Comparison of ENCODE assay signal across 17 cellular contexts in the genomic region with DNA sequence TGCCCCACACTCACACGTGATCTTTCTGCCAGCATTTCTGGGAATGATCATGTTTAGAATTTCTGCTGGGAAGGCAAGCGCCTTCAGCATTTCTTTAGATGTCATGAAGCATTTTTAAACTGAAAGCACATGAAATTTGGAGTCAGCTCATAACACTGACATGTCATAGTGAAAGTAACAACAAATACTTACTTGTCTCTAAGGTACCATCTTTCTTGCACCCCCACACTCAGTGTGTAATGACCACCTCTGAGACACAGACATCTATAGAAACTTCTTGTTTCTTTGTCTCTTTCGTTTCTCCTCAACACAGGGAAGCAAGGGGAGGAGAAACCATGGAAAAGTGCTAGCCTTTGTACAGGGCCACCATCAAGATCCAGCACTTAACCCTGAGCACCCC.
A peak's percentile ranks its signal among the peaks of the same experiment; 100 is the strongest.
DNase-seq lines count a peak whose midpoint lies in the region; ATAC-seq and TF ChIP-seq lines count a peak whose summit lies in the region.
"Had no signal": no experiment of that assay in that cellular context is flagged by ENCODE, and none has a peak within 500 bp of the region (broad histone marks: within the 10 kb centered on the region; RNA-seq: fewer than 3 reads in every experiment).

No MANE protein-coding gene starts in this region.

- H3K36me3 ChIP-seq in heart left ventricle = no peaks in the 10 kb centered on the region
- H3K36me3 ChIP-seq in CD8-positive, alpha-beta memory T cell (ENCODE audit: insufficient read depth, low read length) = no peaks in the 10 kb centered on the region

- peaks cover 0 to 8% (median 0%) of the 10 kb centered on the region in 12 donors for H3K4me1 ChIP-seq in heart left ventricle
- no peaks in the 10 kb centered on the region for H3K4me1 ChIP-seq in CD8-positive, alpha-beta memory T cell (ENCODE audit: insufficient read depth, low read length)

- POLR2A ChIA-PET in CD8-positive, alpha-beta memory T cell (lab: Charles Lee) = no interaction called here

- H3K9me3 ChIP-seq in heart left ventricle = no peaks in the 10 kb centered on the region
- no peaks in the 10 kb centered on the region for H3K9me3 ChIP-seq in CD8-positive, alpha-beta memory T cell (ENCODE audit: low read length)

- no peak overlapping the region for H3K4me3 ChIP-seq in heart left ventricle
- no peak overlapping the region for H3K4me3 ChIP-seq in CD8-positive, alpha-beta memory T cell (ENCODE audit: low read length)

- TF ChIP-seq POLR2A in heart left ventricle (IDR thresholded peaks at IDR 0.05) = no peak

- DNase-seq in activated naive CD4-positive, alpha-beta T cell treated with anti-CD3 and anti-CD28 coated beads, Interleukin-2, amount 50 U/mL, for 72 hours (ENCODE audit: low spot score in 2 of 2) = no peak
- no peak for DNase-seq in activated naive CD4-positive, alpha-beta T cell treated with anti-CD3 and anti-CD28 coated beads, Interleukin-2, amount 10 ng/mL, durations not matched to agents 7 days and 5 days
- DNase-seq in GM20000 (ENCODE audit: low spot score) (peak; percentile 62), superior temporal gyrus (ENCODE audit: extremely low spot score) (no peak), heart left ventricle (no peak)
- DNase-seq in stimulated activated naive CD8-positive, alpha-beta T cell treated with anti-CD3 and anti-CD28 coated beads, Interleukin-15, Interleukin-2, amounts not matched to agents 100 U/mL and 50 U/mL, for 24 hours = no peak
- DNase-seq in CD8-positive, alpha-beta memory T cell = no peak
- DNase-seq: CD4-positive, alpha-beta memory T cell; endodermal cell; hippocampal formation; kidney glomerular epithelial cell; NCI-H1930; NCI-H526 treated with DMSO at 0.1 percent for 48 hours; PC-3 had no signal

- H3K36me3 Mint-ChIP-seq in activated naive CD4-positive, alpha-beta T cell treated with anti-CD3 and anti-CD28 coated beads, Interleukin-2, amount 50 U/mL, for 72 hours = no peaks in the 10 kb centered on the region
- no peaks in the 10 kb centered on the region for H3K36me3 Mint-ChIP-seq in activated naive CD4-positive, alpha-beta T cell treated with anti-CD3 and anti-CD28 coated beads, Interleukin-2, amount 10 ng/mL, durations not matched to agents 7 days and 5 days
- no peaks in the 10 kb centered on the region for H3K36me3 Mint-ChIP-seq in CD8-positive, alpha-beta memory T cell
- H3K36me3 Mint-ChIP-seq: CD4-positive, alpha-beta memory T cell; IgD-negative memory B cell; mesothelial cell of epicardium had no signal

- ATAC-seq in activated naive CD4-positive, alpha-beta T cell treated with anti-CD3 and anti-CD28 coated beads, Interleukin-2, amount 50 U/mL, for 72 hours = peak; percentile 53 to 99
- ATAC-seq in HG03175 (IDR thresholded peaks at IDR 0.05; ENCODE audit: unreplicated experiment) (peak; percentile 86), heart left ventricle (no peak)
- peak; percentile 65 for ATAC-seq in stimulated activated naive CD8-positive, alpha-beta T cell treated with anti-CD3 and anti-CD28 coated beads, Interleukin-15, Interleukin-2, amounts not matched to agents 100 U/mL and 50 U/mL, for 24 hours
- ATAC-seq: PC-3 had no signal

- CTCF ChIA-PET in activated naive CD4-positive, alpha-beta T cell treated with anti-CD3 and anti-CD28 coated beads, Interleukin-2, amount 10 ng/mL, durations not matched to agents 7 days and 5 days (lab: Charles Lee) = no interaction called here
- CTCF ChIA-PET in CD8-positive, alpha-beta memory T cell (lab: Charles Lee) = no interaction called here

- WGBS in heart left ventricle, 4 donors = 89 to 95% (median 93%) methylated on average over 3 of the region's 3 CpGs

- H3K27ac Mint-ChIP-seq in activated naive CD4-positive, alpha-beta T cell treated with anti-CD3 and anti-CD28 coated beads, Interleukin-2, amount 50 U/mL, for 72 hours = peak overlapping the region; percentile 5 to 85
- no peak overlapping the region for H3K27ac Mint-ChIP-seq in activated naive CD4-positive, alpha-beta T cell treated with anti-CD3 and anti-CD28 coated beads, Interleukin-2, amount 10 ng/mL, durations not matched to agents 7 days and 5 days
- no peak overlapping the region for H3K27ac Mint-ChIP-seq in CD8-positive, alpha-beta memory T cell
- H3K27ac Mint-ChIP-seq: CD4-positive, alpha-beta memory T cell; endodermal cell; IgD-negative memory B cell; mesothelial cell of epicardium had no signal

- intact Hi-C loops in heart left ventricle (cut with DNase I) = loop anchor here in 6 of 10 donors (10.0 kb wide), 6 partner anchors 123 to 777 kb away; no protein-coding TSS in a partner anchor

- H3K27ac ChIP-seq in heart left ventricle = no peak overlapping the region
- H3K27ac ChIP-seq in CD8-positive, alpha-beta memory T cell (ENCODE audit: low read depth, low read length) = no peak overlapping the region

- no peak for TF ChIP-seq CTCF in GM20000 (IDR thresholded peaks at IDR 0.05; ENCODE audit: extremely low read depth, missing control alignments)
- TF ChIP-seq CTCF in heart left ventricle (IDR thresholded peaks at IDR 0.05) = no peak

- peaks cover 5% of the 10 kb centered on the region for H3K27me3 Mint-ChIP-seq in activated naive CD4-positive, alpha-beta T cell treated with anti-CD3 and anti-CD28 coated beads, Interleukin-2, amount 10 ng/mL, durations not matched to agents 7 days and 5 days
- peaks cover 0 to 8% of the 10 kb centered on the region in 2 donors for H3K27me3 Mint-ChIP-seq in CD8-positive, alpha-beta memory T cell

- H3K4me3 Mint-ChIP-seq in activated naive CD4-positive, alpha-beta T cell treated with anti-CD3 and anti-CD28 coated beads, Interleukin-2, amount 10 ng/mL, durations not matched to agents 7 days and 5 days = no peak overlapping the region
- no peak overlapping the region for H3K4me3 Mint-ChIP-seq in CD8-positive, alpha-beta memory T cell
- H3K4me3 Mint-ChIP-seq: CD4-positive, alpha-beta memory T cell; endodermal cell; IgD-negative memory B cell; mesothelial cell of epicardium had no signal

- H3K27me3 ChIP-seq in heart left ventricle = no peaks in the 10 kb centered on the region
- H3K27me3 ChIP-seq in CD8-positive, alpha-beta memory T cell (ENCODE audit: insufficient read depth, low read length, poor library complexity, severe bottlenecking) = no peaks in the 10 kb centered on the region

- no peaks in the 10 kb centered on the region for H3K9me3 Mint-ChIP-seq in activated naive CD4-positive, alpha-beta T cell treated with anti-CD3 and anti-CD28 coated beads, Interleukin-2, amount 50 U/mL, for 72 hours
- H3K9me3 Mint-ChIP-seq in activated naive CD4-positive, alpha-beta T cell treated with anti-CD3 and anti-CD28 coated beads, Interleukin-2, amount 10 ng/mL, durations not matched to agents 7 days and 5 days = no peaks in the 10 kb centered on the region
- no peaks in the 10 kb centered on the region for H3K9me3 Mint-ChIP-seq in CD8-positive, alpha-beta memory T cell
- H3K9me3 Mint-ChIP-seq: CD4-positive, alpha-beta memory T cell; endodermal cell; mesothelial cell of epicardium had no signal

- peaks cover 2% of the 10 kb centered on the region for H3K4me1 Mint-ChIP-seq in activated naive CD4-positive, alpha-beta T cell treated with anti-CD3 and anti-CD28 coated beads, Interleukin-2, amount 10 ng/mL, durations not matched to agents 7 days and 5 days
- H3K4me1 Mint-ChIP-seq in CD8-positive, alpha-beta memory T cell = peaks cover 0 to 8% (median 4%) of the 10 kb centered on the region in 3 donors

Comparison
In these comparisons a context has a peak if more than half of its experiments do, and no peak if none do; other contexts are left out.
1. H3K27ac Mint-ChIP-seq: peak in activated naive CD4-positive, alpha-beta T cell treated with anti-CD3 and anti-CD28 coated beads, Interleukin-2, amount 50 U/mL, for 72 hours (2 of 2); none in activated naive CD4-positive, alpha-beta T cell treated with anti-CD3 and anti-CD28 coated beads, Interleukin-2, amount 10 ng/mL, durations not matched to agents 7 days and 5 days (single experiment) and CD8-positive, alpha-beta memory T cell (0 of 8).
2. ATAC-seq: peak in activated naive CD4-positive, alpha-beta T cell treated with anti-CD3 and anti-CD28 coated beads, Interleukin-2, amount 50 U/mL, for 72 hours (2 of 2), HG03175 (single experiment) and stimulated activated naive CD8-positive, alpha-beta T cell treated with anti-CD3 and anti-CD28 coated beads, Interleukin-15, Interleukin-2, amounts not matched to agents 100 U/mL and 50 U/mL, for 24 hours (single experiment); none in heart left ventricle (0 of 4).